In genomic region chr14:22314183-22314820, GRCh38 we compare ENCODE assay signal across 8 cellular contexts.
DNase-seq lines count a peak whose midpoint lies in the region; ATAC-seq and TF ChIP-seq lines count a peak whose summit lies in the region.

No MANE protein-coding gene starts in this region.

- POLR2A ChIA-PET in PC-3 (lab: Charles Lee; ENCODE audit: unreplicated experiment) = no interaction called here

- H3K4me1 ChIP-seq in PC-3 (ENCODE audit: insufficient read depth, low read length) (peaks cover 29% of the 10 kb centered on the region), right lobe of liver (no peaks in the 10 kb centered on the region)

- H3K9me3 ChIP-seq in PC-3 (ENCODE audit: low read length) (no peaks in the 10 kb centered on the region), right lobe of liver (no peaks in the 10 kb centered on the region)

- H3K27me3 ChIP-seq in PC-3 (ENCODE audit: low read length) = no peaks in the 10 kb centered on the region
- no peaks in the 10 kb centered on the region for H3K27me3 ChIP-seq in right lobe of liver

- H3K9me3 Mint-ChIP-seq in CD14-positive monocyte (no peaks in the 10 kb centered on the region), chondrocyte (ENCODE audit: low read depth) (no peaks in the 10 kb centered on the region)

- no peaks in the 10 kb centered on the region for H3K79me2 ChIP-seq in PC-3 (ENCODE audit: low read length)

- no peak overlapping the region for H3K9ac ChIP-seq in PC-3 (ENCODE audit: low read length)

- H3K27ac ChIP-seq in PC-3 (ENCODE audit: low read length) = no peak overlapping the region
- no peak overlapping the region for H3K27ac ChIP-seq in right lobe of liver

- no peak for DNase-seq in CD14-positive monocyte (ENCODE audit: low spot score)
- DNase-seq in PC-3 = peak; percentile 88
- no peak for DNase-seq in chondrocyte (ENCODE audit: low spot score)
- DNase-seq in right lobe of liver = no peak
- no peak for DNase-seq in NCI-H128 (lab: John Stamatoyannopoulos, UW; ENCODE audit: unreplicated experiment)
- no peak for DNase-seq in cortex of kidney (lab: John Stamatoyannopoulos, UW)

- ATAC-seq in GM18502 (IDR thresholded peaks at IDR 0.05; ENCODE audit: poor library complexity, unreplicated experiment) (peak; percentile 79), HG03439 (IDR thresholded peaks at IDR 0.05; ENCODE audit: unreplicated experiment) (peak; percentile 84), PC-3 (peak; percentile 52), right lobe of liver (peak; percentile 67 to 80 (median 76))

- H4K20me1 ChIP-seq in PC-3 (ENCODE audit: low read length) = no peaks in the 10 kb centered on the region

- H3K4me3 Mint-ChIP-seq in CD14-positive monocyte = no peak overlapping the region
- H3K4me3 Mint-ChIP-seq in chondrocyte (ENCODE audit: unreplicated experiment) = no peak overlapping the region

- H3K36me3 Mint-ChIP-seq in CD14-positive monocyte = no peaks in the 10 kb centered on the region
- no peaks in the 10 kb centered on the region for H3K36me3 Mint-ChIP-seq in chondrocyte (ENCODE audit: low read depth)

- intact Hi-C loops in CD14-positive monocyte (cut with micrococcal nuclease) (loop anchor here (10.0 kb wide), 2 partner anchors 60 to 160 kb away; no protein-coding TSS in a partner anchor), PC-3 (cut with micrococcal nuclease) (loop anchor here (1.0 to 10.0 kb wide), 4 partner anchors 37 to 340 kb away; no protein-coding TSS in a partner anchor), right lobe of liver (cut with DNase I) (no loop called here)

- peaks cover 0 to 2% (median 0%) of the 10 kb centered on the region in 3 donors for H3K27me3 Mint-ChIP-seq in CD14-positive monocyte (ENCODE audit: low read depth in 3 of 3)
- H3K27me3 Mint-ChIP-seq in chondrocyte (ENCODE audit: low read depth) = no peaks in the 10 kb centered on the region

- H3F3A ChIP-seq in PC-3 (ENCODE audit: low read length, unreplicated experiment) = no peaks in the 10 kb centered on the region

- H3K36me3 ChIP-seq in PC-3 (ENCODE audit: low read depth, low read length) = no peaks in the 10 kb centered on the region
- H3K36me3 ChIP-seq in right lobe of liver = no peaks in the 10 kb centered on the region

- no peaks in the 10 kb centered on the region for H3K9me2 ChIP-seq in PC-3 (replicated peaks; ENCODE audit: low read length)

- 34% methylated on average over 6 of the region's 6 CpGs for WGBS in right lobe of liver (ENCODE audit: insufficient coverage, low coverage, low lambda C conversion rate, missing lambda C conversion rate)

- H3K27ac Mint-ChIP-seq in CD14-positive monocyte (no peak overlapping the region), chondrocyte (ENCODE audit: unreplicated experiment) (no peak overlapping the region)

- CTCF ChIA-PET in PC-3 (lab: Charles Lee) = interaction anchor here (0.7 kb wide), 1 partner anchor 663 kb away, joined by 3 read pairs; no protein-coding TSS in a partner anchor

- H3K4me1 Mint-ChIP-seq in CD14-positive monocyte (peaks cover 10% of the 10 kb centered on the region), chondrocyte (ENCODE audit: low read depth) (peaks cover 37% of the 10 kb centered on the region)

- no peak overlapping the region for H3K4me2 ChIP-seq in PC-3 (ENCODE audit: low read length)

- H2AFZ ChIP-seq in PC-3 (ENCODE audit: low read length) = no peak overlapping the region

- H3K4me3 ChIP-seq in PC-3 (ENCODE audit: low read length) (no peak overlapping the region), right lobe of liver (no peak overlapping the region)

- TF ChIP-seq POLR2A in right lobe of liver (IDR thresholded peaks at IDR 0.05) = no peak

- no TSS peak for BruUV-seq in PC-3 (replicated peaks; lab: Mats Ljungman, UMichigan)

- peak; percentile 86 for TF ChIP-seq CTCF in CD14-positive monocyte (IDR thresholded peaks at IDR 0.05)
- TF ChIP-seq CTCF in PC-3 (conservative IDR thresholded peaks at IDR 0.05; ENCODE audit: low read depth, low read length) = peak; percentile 81
- TF ChIP-seq CTCF in chondrocyte (IDR thresholded peaks at IDR 0.05) = peak; percentile 88
- peak; percentile 45 to 65 (median 62) for TF ChIP-seq CTCF in right lobe of liver (IDR thresholded peaks at IDR 0.05)

Comparison
In these comparisons a context has a peak if more than half of its experiments do, and no peak if none do; other contexts are left out.
1. intact Hi-C loops: an anchor here in CD14-positive monocyte (10.0 kb wide) and PC-3 (1.0 to 10.0 kb wide); none called in right lobe of liver.